Comparison of ENCODE assay signal across 10 cellular contexts in the genomic region with DNA sequence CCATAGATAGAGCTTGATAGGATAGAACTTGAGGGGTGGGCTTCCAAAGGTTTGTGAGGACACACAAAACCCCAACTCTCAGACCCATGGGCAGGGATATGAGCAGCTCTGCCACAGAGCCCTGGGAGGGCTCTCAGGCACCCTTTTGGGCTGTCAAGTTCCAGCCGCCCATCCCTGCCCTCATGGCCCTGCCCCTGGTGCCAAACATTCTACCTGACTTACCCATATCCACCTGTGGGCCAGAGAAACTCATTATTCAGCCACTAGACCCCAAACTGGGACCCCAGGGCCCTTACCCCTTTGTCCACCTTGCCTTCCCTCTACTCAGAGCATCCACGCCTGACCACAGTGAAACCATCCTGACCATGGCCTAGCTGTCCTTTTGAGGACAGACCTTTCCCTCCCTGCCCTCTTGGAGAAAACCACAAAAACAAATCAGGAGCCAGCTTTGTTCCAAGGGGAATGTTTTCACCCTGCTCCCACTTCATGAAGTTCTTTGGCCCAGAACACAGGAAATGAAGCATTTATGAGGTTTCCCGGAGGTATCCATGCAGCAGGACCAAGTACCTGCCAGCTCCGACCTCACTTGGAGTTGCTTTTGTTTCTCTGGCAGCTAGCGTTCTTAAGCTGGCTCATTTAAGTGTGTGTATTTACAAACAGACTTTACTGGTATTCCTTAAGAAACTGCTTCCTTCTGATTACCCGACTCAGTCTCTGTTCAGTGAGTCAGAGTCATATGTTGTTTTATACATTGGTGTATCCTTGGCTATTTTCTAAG. TPM values are rescaled to one million over a fixed set of nuclear protein-coding genes. Genes with fewer than 3 reads are reported as not detected.
DNase-seq lines count a peak whose midpoint lies in the region; ATAC-seq and TF ChIP-seq lines count a peak whose summit lies in the region.
"Had no signal": no experiment of that assay in that cellular context is flagged by ENCODE, and none has a peak within 500 bp of the region (broad histone marks: within the 10 kb centered on the region; RNA-seq: fewer than 3 reads in every experiment).

No MANE protein-coding gene starts in this region.

- H3K4me2 ChIP-seq in smooth muscle cell: no peak overlapping the region

- no peaks in the 10 kb centered on the region for H3K36me3 ChIP-seq in smooth muscle cell (ENCODE audit: low read depth)

- 69% methylated on average over 6 of the region's 6 CpGs for WGBS in smooth muscle cell (ENCODE audit: low lambda C conversion rate)

- H3K9me3 ChIP-seq in smooth muscle cell (replicated peaks; ENCODE audit: low read depth): no peaks in the 10 kb centered on the region

- no peak for ATAC-seq in GM21825 (IDR thresholded peaks at IDR 0.05; ENCODE audit: unreplicated experiment)
- ATAC-seq: naive thymus-derived CD4-positive, alpha-beta T cell had no signal

- peak overlapping the region; percentile 49 for H3K27ac ChIP-seq in smooth muscle cell (ENCODE audit: low read depth)

- no peaks in the 10 kb centered on the region for H4K20me1 ChIP-seq in smooth muscle cell (ENCODE audit: low read depth)

- H3K4me1 ChIP-seq in smooth muscle cell (ENCODE audit: low read depth): no peaks in the 10 kb centered on the region

- no peaks in the 10 kb centered on the region for H3F3A ChIP-seq in smooth muscle cell (ENCODE audit: low read depth)

- H3K27me3 ChIP-seq in smooth muscle cell (ENCODE audit: low read depth): no peaks in the 10 kb centered on the region

- DNase-seq in GM04504 (ENCODE audit: low read depth): peak; percentile 51
- DNase-seq in cardiac fibroblast (ENCODE audit: low read depth in 2 of 2): peak; percentile 92 to 98
- DNase-seq in hepatic stellate cell (ENCODE audit: low spot score): peak; percentile 71
- DNase-seq in smooth muscle cell (lab: John Stamatoyannopoulos, UW; ENCODE audit: unreplicated experiment): no peak
- DNase-seq in NCI-H1092 (lab: John Stamatoyannopoulos, UW): no peak
- no peak for DNase-seq in activated gamma-delta T cell (lab: John Stamatoyannopoulos, UW)
- DNase-seq in NCI-H2029 (lab: John Stamatoyannopoulos, UW): no peak
- DNase-seq: naive thymus-derived CD4-positive, alpha-beta T cell had no signal

- TF ChIP-seq CTCF in cardiac fibroblast (IDR thresholded peaks at IDR 0.05; ENCODE audit: low read depth, low read length) (no peak), smooth muscle cell (IDR thresholded peaks at IDR 0.05; ENCODE audit: borderline replicate concordance, insufficient read depth, poor library complexity, severe bottlenecking) (no peak)

- no peak overlapping the region for H3K9ac ChIP-seq in smooth muscle cell (ENCODE audit: low read depth)

- H3K4me3 ChIP-seq in cardiac fibroblast (replicated peaks in 1 of 2; ENCODE audit: low read depth in 2 of 2, low read length in 2 of 2) (no peak overlapping the region), smooth muscle cell (no peak overlapping the region)

- no peaks in the 10 kb centered on the region for H3K79me2 ChIP-seq in smooth muscle cell (ENCODE audit: low read depth)

- no peak overlapping the region for H2AFZ ChIP-seq in smooth muscle cell (ENCODE audit: low read depth)

RNA-seq across cellular contexts. Expression of a gene that starts 34.2 kb away (rescaled TPM):
- total RNA-seq in smooth muscle cell: 0.22 and 1.3 TPM in 2 replicates
- polyA plus RNA-seq in smooth muscle cell: 0.45 and 0.85 TPM in 2 replicates
- total RNA-seq: T-helper 1 cell treated with Interleukin-12 subunit alpha and Interleukin-12 subunit beta and Interleukin-4 antibody, amounts not matched to agents 30 ng/mL and 1 ng/mL, for 36 hours had no signal
- polyA plus RNA-seq: naive thymus-derived CD4-positive, alpha-beta T cell had no signal

Comparison
In these comparisons a context has a peak if more than half of its experiments do, and no peak if none do; other contexts are left out.
1. DNase-seq: peak in GM04504 (single experiment), cardiac fibroblast (2 of 2) and hepatic stellate cell (single experiment); none in smooth muscle cell (single experiment), NCI-H1092 (single experiment), activated gamma-delta T cell (single experiment) and NCI-H2029 (single experiment).